In the genomic region with DNA sequence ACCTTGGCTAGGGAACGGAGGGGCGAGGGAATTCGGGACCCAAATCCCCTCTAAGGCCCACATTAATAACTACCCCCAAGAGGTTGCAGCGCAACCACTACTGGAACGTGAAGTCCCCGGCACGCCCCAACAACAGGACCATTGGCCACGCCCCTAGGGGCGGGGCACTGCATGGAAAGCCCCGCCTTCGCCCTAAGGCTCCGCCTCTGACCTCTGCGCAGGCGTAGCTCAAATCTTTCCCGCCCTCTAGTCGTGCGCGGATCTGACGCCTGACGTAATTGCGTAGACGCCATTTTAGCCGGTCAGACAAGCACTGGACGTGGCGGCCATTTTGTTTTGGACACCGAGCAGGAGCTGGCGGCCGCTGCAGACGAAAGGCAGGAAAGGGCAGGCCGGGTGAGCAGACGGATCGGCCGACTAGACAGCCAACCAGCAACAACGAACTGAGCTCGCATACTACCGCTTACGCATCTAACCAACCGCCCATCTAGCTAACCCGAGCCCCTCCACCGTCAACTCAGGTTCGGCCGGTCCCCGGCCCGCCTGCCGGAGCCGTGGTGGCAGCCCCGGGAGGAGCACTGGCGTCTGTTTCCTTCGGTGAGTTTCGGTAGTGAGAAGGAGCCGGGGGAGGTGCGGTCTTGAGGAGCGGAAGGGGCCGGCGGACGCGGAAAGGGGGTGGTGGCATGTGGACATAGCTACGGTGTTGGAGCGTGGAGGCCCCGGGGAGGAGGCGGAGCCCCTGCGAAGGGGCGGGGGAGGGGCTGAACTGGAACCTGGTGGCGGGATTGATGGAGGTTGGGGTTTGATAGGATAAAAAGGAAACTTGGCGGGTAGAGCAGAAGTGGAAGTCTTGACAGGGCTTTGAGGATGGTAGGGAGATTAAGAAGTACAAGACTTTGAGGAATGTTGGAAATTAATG, we compare ENCODE assay signal across 8 cellular contexts. TPM values are rescaled to one million over a fixed set of nuclear protein-coding genes. Genes with fewer than 3 reads are reported as not detected.
DNase-seq lines count a peak whose midpoint lies in the region; ATAC-seq, FAIRE-seq and TF ChIP-seq lines count a peak whose summit lies in the region.

A gene with protein sequence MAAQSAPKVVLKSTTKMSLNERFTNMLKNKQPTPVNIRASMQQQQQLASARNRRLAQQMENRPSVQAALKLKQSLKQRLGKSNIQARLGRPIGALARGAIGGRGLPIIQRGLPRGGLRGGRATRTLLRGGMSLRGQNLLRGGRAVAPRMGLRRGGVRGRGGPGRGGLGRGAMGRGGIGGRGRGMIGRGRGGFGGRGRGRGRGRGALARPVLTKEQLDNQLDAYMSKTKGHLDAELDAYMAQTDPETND (plus strand): TSS at position 320 of the 919 bp plus-strand sequence. CDS start 2,523 bp downstream, outside the sequence.

- DNase-seq in AG04449 (ENCODE audit: low read depth, low spot score) (peak; percentile 90), NCI-H2227 treated with DMSO at 0.1 percent for 48 hours (lab: John Stamatoyannopoulos, UW) (peak; percentile 94), bronchial epithelial cell (ENCODE audit: low read depth) (peak; percentile 97), iPS-NIHi11 (ENCODE audit: low spot score) (peak; percentile 95), small intestine (peak; percentile 99)

- H3K27me3 ChIP-seq in bronchial epithelial cell (ENCODE audit: control insufficient read depth, insufficient read depth, low read length) (no peaks in the 10 kb centered on the region), small intestine (ENCODE audit: control insufficient read depth in 2 of 2, insufficient read depth in 2 of 2, low read length in 2 of 2) (no peaks in the 10 kb centered on the region)

- POLR2A ChIA-PET in AG04449 (lab: Yijun Ruan, JAX), result interaction anchor here (0.6 to 2.1 kb wide), 20 partner anchors 10 to 127 kb away, joined by 3 to 21 read pairs (median 4); partner anchors contain the start of genes S100A16, S100A5 and S100A6

- H3K4me3 ChIP-seq in AG04449 (ENCODE audit: low read depth, low read length) (peak within 1 kb of the TSS; percentile 97), WI38 (ENCODE audit: low read depth, low read length) (peak within 1 kb of the TSS; percentile 94), bronchial epithelial cell (ENCODE audit: low read depth, low read length) (peak within 1 kb of the TSS; percentile 71), small intestine (ENCODE audit: low read depth in 1 of 2, low read length in 2 of 2) (peak within 1 kb of the TSS; percentile 66 to 74)

- CTCF ChIA-PET in AG04449 (lab: Yijun Ruan, JAX), result interaction anchor here (0.8 to 14.0 kb wide), 14 partner anchors 10 to 353 kb away, joined by 3 to 178 read pairs (median 4); partner anchors contain the start of genes RAB13, S100A14, S100A16 and S100A4

- FAIRE-seq in bronchial epithelial cell (lab: Jason Lieb, UNC), result no peak
- no peak for FAIRE-seq in small intestine (lab: Jason Lieb, UNC)

- H3K9me3 ChIP-seq in small intestine (ENCODE audit: control insufficient read depth, low read depth), result no peaks in the 10 kb centered on the region

- H3K4me1 ChIP-seq in small intestine (ENCODE audit: control insufficient read depth in 2 of 2, insufficient read depth in 1 of 2, low read depth in 1 of 2, low read length in 1 of 2), result peaks cover 6 to 7% of the 10 kb centered on the region in 2 donors

- WGBS in small intestine, 3 donors, result 2 to 4% (median 3%) methylated on average over 64 to 65 of the region's 65 CpGs

- TF ChIP-seq CTCF in AG04449 (IDR thresholded peaks at IDR 0.05; ENCODE audit: insufficient read depth, low read length, missing control alignments), result no peak
- TF ChIP-seq CTCF in WI38 (IDR thresholded peaks at IDR 0.05; ENCODE audit: low read depth, low read length), result no peak
- no peak for TF ChIP-seq CTCF in bronchial epithelial cell (IDR thresholded peaks at IDR 0.05; ENCODE audit: insufficient read depth, low read length, severe bottlenecking)

- peak within 1 kb of the TSS; percentile 94 to 100 for H3K27ac ChIP-seq in small intestine (ENCODE audit: low read depth in 1 of 2, low read length in 1 of 2)

- H3K36me3 ChIP-seq in bronchial epithelial cell (ENCODE audit: control insufficient read depth, insufficient read depth, low read length) (peaks cover 12% of the 10 kb centered on the region), small intestine (ENCODE audit: control insufficient read depth in 2 of 2, insufficient read depth in 2 of 2, low read length in 2 of 2) (peaks cover 7 to 10% of the 10 kb centered on the region in 2 donors)

- peak; percentile 91 for ATAC-seq in GM18907 (IDR thresholded peaks at IDR 0.05; ENCODE audit: unreplicated experiment)
- peak; percentile 82 for ATAC-seq in HG03159 (IDR thresholded peaks at IDR 0.05; ENCODE audit: unreplicated experiment)

RNA-seq across cellular contexts. Expression of the gene that starts here (rescaled TPM):
- total RNA-seq in bronchial epithelial cell, result 51.9 and 61.2 TPM in 2 replicates
- polyA plus RNA-seq in small intestine, result 10 to 100 TPM; 40.3 to 54.4 (median 44.5) TPM

Comparison
In these comparisons a context has a peak if more than half of its experiments do, and no peak if none do; other contexts are left out.
1. Peak in every context shown above with its lines: DNase-seq, ATAC-seq, H3K4me3 ChIP-seq and H3K27ac ChIP-seq.